ENCODE assay signal across 1 cellular context in the genomic region with DNA sequence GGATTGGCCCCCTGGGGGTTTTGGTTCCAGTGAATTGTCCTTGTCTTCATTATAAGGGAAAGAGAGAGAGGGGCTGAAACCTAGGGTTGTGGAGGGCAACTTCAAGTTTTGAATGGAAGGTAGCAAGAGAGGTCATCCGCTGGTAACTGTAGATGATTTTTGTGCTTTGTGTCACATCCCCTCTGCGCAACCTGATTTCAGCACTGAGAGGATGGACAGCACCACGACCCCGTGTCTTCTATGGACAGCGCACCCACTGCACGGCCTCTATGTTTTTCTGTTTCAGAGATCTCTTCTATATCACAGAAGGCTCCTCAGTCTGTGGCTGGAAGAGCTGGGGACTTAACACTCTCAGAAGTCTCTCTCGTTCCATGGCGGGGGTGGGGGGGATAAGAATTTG.
TF ChIP-seq lines count a peak whose summit lies in the region.

No MANE protein-coding gene starts in this region.

TF ChIP-seq in K562, 482 proteins besides CTCF, POLR2A, EP300 and RAD21 (continued from another document):
- TF ChIP-seq, protein P1, sequence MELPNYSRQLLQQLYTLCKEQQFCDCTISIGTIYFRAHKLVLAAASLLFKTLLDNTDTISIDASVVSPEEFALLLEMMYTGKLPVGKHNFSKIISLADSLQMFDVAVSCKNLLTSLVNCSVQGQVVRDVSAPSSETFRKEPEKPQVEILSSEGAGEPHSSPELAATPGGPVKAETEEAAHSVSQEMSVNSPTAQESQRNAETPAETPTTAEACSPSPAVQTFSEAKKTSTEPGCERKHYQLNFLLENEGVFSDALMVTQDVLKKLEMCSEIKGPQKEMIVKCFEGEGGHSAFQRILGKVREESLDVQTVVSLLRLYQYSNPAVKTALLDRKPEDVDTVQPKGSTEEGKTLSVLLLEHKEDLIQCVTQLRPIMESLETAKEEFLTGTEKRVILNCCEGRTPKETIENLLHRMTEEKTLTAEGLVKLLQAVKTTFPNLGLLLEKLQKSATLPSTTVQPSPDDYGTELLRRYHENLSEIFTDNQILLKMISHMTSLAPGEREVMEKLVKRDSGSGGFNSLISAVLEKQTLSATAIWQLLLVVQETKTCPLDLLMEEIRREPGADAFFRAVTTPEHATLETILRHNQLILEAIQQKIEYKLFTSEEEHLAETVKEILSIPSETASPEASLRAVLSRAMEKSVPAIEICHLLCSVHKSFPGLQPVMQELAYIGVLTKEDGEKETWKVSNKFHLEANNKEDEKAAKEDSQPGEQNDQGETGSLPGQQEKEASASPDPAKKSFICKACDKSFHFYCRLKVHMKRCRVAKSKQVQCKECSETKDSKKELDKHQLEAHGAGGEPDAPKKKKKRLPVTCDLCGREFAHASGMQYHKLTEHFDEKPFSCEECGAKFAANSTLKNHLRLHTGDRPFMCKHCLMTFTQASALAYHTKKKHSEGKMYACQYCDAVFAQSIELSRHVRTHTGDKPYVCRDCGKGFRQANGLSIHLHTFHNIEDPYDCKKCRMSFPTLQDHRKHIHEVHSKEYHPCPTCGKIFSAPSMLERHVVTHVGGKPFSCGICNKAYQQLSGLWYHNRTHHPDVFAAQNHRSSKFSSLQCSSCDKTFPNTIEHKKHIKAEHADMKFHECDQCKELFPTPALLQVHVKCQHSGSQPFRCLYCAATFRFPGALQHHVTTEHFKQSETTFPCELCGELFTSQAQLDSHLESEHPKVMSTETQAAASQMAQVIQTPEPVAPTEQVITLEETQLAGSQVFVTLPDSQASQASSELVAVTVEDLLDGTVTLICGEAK (IDR thresholded peaks at IDR 0.05) = peak; percentile 45; the same call in 1 of the 2 replicates
- TF ChIP-seq, protein P1 (CRISPR knock-in tag; IDR thresholded peaks at IDR 0.05) = no peak
- TF ChIP-seq PYGO2 (tag; IDR thresholded peaks at IDR 0.05) (no peak), ZNF766 (CRISPR knock-in tag; conservative IDR thresholded peaks at IDR 0.05) (0 out of 2 replicates have a peak, but pooled peaks have one; percentile 52), ZNF592 (IDR thresholded peaks at IDR 0.05) (no peak), CBX1 (IDR thresholded peaks at IDR 0.05; ENCODE audit: low read depth) (no peak)
- TF ChIP-seq, protein P2, sequence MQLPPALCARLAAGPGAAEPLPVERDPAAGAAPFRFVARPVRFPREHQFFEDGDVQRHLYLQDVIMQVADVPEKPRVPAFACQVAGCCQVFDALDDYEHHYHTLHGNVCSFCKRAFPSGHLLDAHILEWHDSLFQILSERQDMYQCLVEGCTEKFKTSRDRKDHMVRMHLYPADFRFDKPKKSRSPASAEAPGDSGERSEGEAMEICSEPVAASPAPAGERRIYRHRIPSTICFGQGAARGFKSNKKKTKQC (CRISPR knock-in tag; IDR thresholded peaks at IDR 0.05) = peak; percentile 78; the same call in 1 of the 2 replicates
- TF ChIP-seq, protein P3, sequence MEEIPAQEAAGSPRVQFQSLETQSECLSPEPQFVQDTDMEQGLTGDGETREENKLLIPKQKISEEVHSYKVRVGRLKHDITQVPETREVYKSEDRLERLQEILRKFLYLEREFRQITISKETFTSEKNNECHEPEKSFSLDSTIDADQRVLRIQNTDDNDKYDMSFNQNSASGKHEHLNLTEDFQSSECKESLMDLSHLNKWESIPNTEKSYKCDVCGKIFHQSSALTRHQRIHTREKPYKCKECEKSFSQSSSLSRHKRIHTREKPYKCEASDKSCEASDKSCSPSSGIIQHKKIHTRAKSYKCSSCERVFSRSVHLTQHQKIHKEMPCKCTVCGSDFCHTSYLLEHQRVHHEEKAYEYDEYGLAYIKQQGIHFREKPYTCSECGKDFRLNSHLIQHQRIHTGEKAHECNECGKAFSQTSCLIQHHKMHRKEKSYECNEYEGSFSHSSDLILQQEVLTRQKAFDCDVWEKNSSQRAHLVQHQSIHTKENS (CRISPR knock-in tag; IDR thresholded peaks at IDR 0.05) = no peak
TF ChIP-seq in K562: peak in this region for 24.
